9 cellular contexts compared by ENCODE assay signal in the genomic region with DNA sequence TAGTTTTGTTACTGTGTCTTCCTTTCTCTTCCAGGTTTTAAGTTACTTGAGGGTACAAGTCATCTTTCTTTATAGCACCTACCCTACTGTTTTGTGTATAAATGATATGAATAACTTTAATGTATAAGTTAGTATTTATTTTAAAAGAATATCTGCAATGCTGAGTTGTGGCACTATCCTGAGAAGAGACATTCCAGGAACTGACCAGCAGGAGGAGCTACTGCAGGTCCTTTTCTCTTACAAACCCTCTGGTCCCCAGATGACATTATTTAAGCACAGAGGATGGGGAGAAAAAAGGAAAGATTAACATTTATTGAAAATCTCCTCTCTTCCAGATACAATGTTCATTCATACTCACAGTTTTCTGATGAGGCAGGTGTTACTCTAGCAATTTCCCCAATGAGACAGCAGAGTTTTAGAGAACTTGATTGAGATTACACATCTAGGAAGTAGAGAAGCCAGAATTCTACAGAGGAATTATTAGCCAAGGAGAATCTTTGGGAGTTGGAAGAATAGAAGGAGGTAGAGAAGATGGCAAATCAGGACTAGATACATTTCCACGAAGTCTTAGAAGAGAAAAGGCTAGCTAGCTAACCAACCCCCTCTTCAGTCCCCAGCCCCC.
DNase-seq lines count a peak whose midpoint lies in the region; ATAC-seq and TF ChIP-seq lines count a peak whose summit lies in the region.
"Had no signal": no experiment of that assay in that cellular context is flagged by ENCODE, and none has a peak within 500 bp of the region (broad histone marks: within the 10 kb centered on the region; RNA-seq: fewer than 3 reads in every experiment).

No MANE protein-coding gene starts in this region.

- no peak overlapping the region for H3K27ac ChIP-seq in aorta (ENCODE audit: low read depth in 1 of 2, low read length in 2 of 2)

- peak; percentile 42 for TF ChIP-seq CTCF in epithelial cell of esophagus (IDR thresholded peaks at IDR 0.05; ENCODE audit: insufficient read depth, low read depth, low read length, missing control alignments)

- WGBS in aorta, 2 donors, result 18 to 33% methylated on average over 1 of the region's 1 CpG

- H3K27me3 ChIP-seq in aorta (ENCODE audit: control insufficient read depth in 1 of 2, insufficient read depth in 2 of 2, low read length in 1 of 2), result no peaks in the 10 kb centered on the region

- H3K4me1 ChIP-seq in aorta (ENCODE audit: control insufficient read depth in 1 of 2, insufficient read depth in 2 of 2, low read length in 2 of 2), result no peaks in the 10 kb centered on the region

- intact Hi-C loops in aorta (cut with DNase I), result loop anchor here in 1 of 2 donors (5.0 kb wide), 1 partner anchor 512 kb away; no protein-coding TSS in a partner anchor

- ATAC-seq in GM21717 (IDR thresholded peaks at IDR 0.05; ENCODE audit: unreplicated experiment) (peak; percentile 63), aorta (ENCODE audit: low FRiP score) (no peak)
- ATAC-seq: left colon had no signal

- H3K9me3 ChIP-seq in aorta (ENCODE audit: control insufficient read depth, low read length), result no peaks in the 10 kb centered on the region

- DNase-seq in DMS153 treated with DMSO at 0.1 percent for 48 hours (lab: John Stamatoyannopoulos, UW; ENCODE audit: unreplicated experiment), result peak; percentile 27
- DNase-seq in DMS153 (lab: John Stamatoyannopoulos, UW), result no peak
- peak; percentile 23 for DNase-seq in NCI-H1092 treated with DMSO at 0.1 percent for 48 hours (lab: John Stamatoyannopoulos, UW)
- DNase-seq in epithelial cell of esophagus (ENCODE audit: low read depth), result peak; percentile 35
- DNase-seq in renal cortical epithelial cell (ENCODE audit: low read depth), result peak; percentile 15
- DNase-seq in aorta, result no peak
- no peak for DNase-seq in stimulated activated CD4-positive, alpha-beta T cell treated with anti-CD3 and anti-CD28 coated beads, Interleukin-4, amount 100 ng/mL, for 24 hours

- no peaks in the 10 kb centered on the region for H3K36me3 ChIP-seq in aorta (ENCODE audit: control insufficient read depth in 1 of 2, insufficient read depth in 2 of 2, low read length in 1 of 2)

- H3K4me3 ChIP-seq in epithelial cell of esophagus (ENCODE audit: low read length), result no peak overlapping the region
- no peak overlapping the region for H3K4me3 ChIP-seq in aorta (ENCODE audit: low read length in 2 of 2)

Comparison
In these comparisons a context has a peak if more than half of its experiments do, and no peak if none do; other contexts are left out.
1. DNase-seq: peak in DMS153 treated with DMSO at 0.1 percent for 48 hours (single experiment), NCI-H1092 treated with DMSO at 0.1 percent for 48 hours (single experiment), epithelial cell of esophagus (single experiment) and renal cortical epithelial cell (single experiment); none in DMS153 (single experiment), aorta (0 of 2) and stimulated activated CD4-positive, alpha-beta T cell treated with anti-CD3 and anti-CD28 coated beads, Interleukin-4, amount 100 ng/mL, for 24 hours (single experiment).